ENCODE assay signal across 17 cellular contexts in genomic region chr2:174022431-174022830, GRCh38.
"Had no signal": no experiment of that assay in that cellular context is flagged by ENCODE, and none has a peak within 500 bp of the region (broad histone marks: within the 10 kb centered on the region; RNA-seq: fewer than 3 reads in every experiment).

No MANE protein-coding gene starts in this region.

- H3K27me3 ChIP-seq: neural progenitor cell, ovary, right lobe of liver, stomach, testis had no signal

- H3K9me3 ChIP-seq: ovary, right lobe of liver, stomach, testis had no signal

- H3K4me1 ChIP-seq: right lobe of liver had no signal

- H3K4me2 ChIP-seq: neural progenitor cell had no signal

- DNase-seq: activated CD4-positive, alpha-beta T cell treated with anti-CD3 and anti-CD28 coated beads for 36 hours; activated CD8-positive, alpha-beta T cell treated with anti-CD3 and anti-CD28 coated beads for 36 hours; activated effector memory CD4-positive, alpha-beta T cell treated with anti-CD3 and anti-CD28 coated beads, Interleukin-2, amount 50 U/mL, for 16 hours; activated T-cell treated with anti-CD3 and anti-CD28 coated beads, Interleukin-2, amount 50 U/mL, for 4 hours; cortex of kidney; effector CD8-positive, alpha-beta T cell; foreskin fibroblast; head of caudate nucleus; left colon; midbrain; ovary; right lobe of liver; stomach; testis had no signal

- H3K27ac ChIP-seq: neural progenitor cell, ovary, right lobe of liver, testis had no signal

- H3K36me3 ChIP-seq: neural progenitor cell, ovary, right lobe of liver, stomach had no signal

- ATAC-seq: activated CD4-positive, alpha-beta T cell treated with anti-CD3 and anti-CD28 coated beads for 36 hours; activated CD8-positive, alpha-beta T cell treated with anti-CD3 and anti-CD28 coated beads for 36 hours; activated naive CD4-positive, alpha-beta T cell treated with anti-CD3 and anti-CD28 coated beads, Interleukin-2, amount 50 U/mL, for 72 hours; activated T-cell treated with anti-CD3 and anti-CD28 coated beads, Interleukin-2, amount 50 U/mL, for 4 hours; left colon; right lobe of liver had no signal

- H3K4me3 ChIP-seq: lung, neural progenitor cell, ovary, right lobe of liver, stomach, testis had no signal

- H2AFZ ChIP-seq: neural progenitor cell had no signal
